Comparison of ENCODE assay signal across 8 cellular contexts in genomic region chr13:21297914-21298831, GRCh38.
A peak's percentile ranks its signal among the peaks of the same experiment; 100 is the strongest.
DNase-seq lines count a peak whose midpoint lies in the region; ATAC-seq, FAIRE-seq and TF ChIP-seq lines count a peak whose summit lies in the region.

No MANE protein-coding gene starts in this region.

- H3K27me3 Mint-ChIP-seq in T-cell (no peaks in the 10 kb centered on the region), progenitor cell of endocrine pancreas (no peaks in the 10 kb centered on the region)

- peak; percentile 81 for DNase-seq in GM12892 (ENCODE audit: insufficient read length)
- peak; percentile 60 for DNase-seq in NCI-H1436 (lab: John Stamatoyannopoulos, UW)
- peak; percentile 68 to 86 (median 81) for DNase-seq in T-cell
- DNase-seq in amygdala (lab: John Stamatoyannopoulos, UW): peak in 55 of 56 donors; percentile 25 to 89 (median 72)
- peak; percentile 89 for DNase-seq in left ventricle myocardium superior
- DNase-seq in progenitor cell of endocrine pancreas (ENCODE audit: low spot score, unreplicated experiment): peak; percentile 76
- DNase-seq in ureter (ENCODE audit: low spot score): peak; percentile 86

- peak overlapping the region; percentile 85 to 90 for H3K27ac Mint-ChIP-seq in T-cell
- H3K27ac Mint-ChIP-seq in progenitor cell of endocrine pancreas: peak overlapping the region; percentile 93

- H3K36me3 Mint-ChIP-seq in T-cell (peaks cover 2% of the 10 kb centered on the region), progenitor cell of endocrine pancreas (ENCODE audit: insufficient read depth) (peaks cover 2% of the 10 kb centered on the region)

- H3K4me3 Mint-ChIP-seq in T-cell: peak overlapping the region; percentile 82 to 88 (median 83)
- H3K4me3 Mint-ChIP-seq in progenitor cell of endocrine pancreas (ENCODE audit: low read depth): peak overlapping the region; percentile 85

- intact Hi-C loops in left ventricle myocardium superior (cut with micrococcal nuclease): loop anchor here (5.0 kb wide), 1 partner anchor 179 kb away; no protein-coding TSS in a partner anchor

- CTCF ChIA-PET in T-cell (lab: Charles Lee): interaction anchor here (0.5 to 3.5 kb wide), 17 partner anchors 11 to 402 kb away, joined by 3 to 29 read pairs (median 3); partner anchors contain the start of genes MRPL57 (in 2 of the 2), SKA3 (in 2 of the 2), MICU2 (in 1 of the 2) and ZDHHC20 (in 1 of the 2)

- H3K4me1 Mint-ChIP-seq in T-cell (peaks cover 22 to 24% (median 23%) of the 10 kb centered on the region in 3 donors), progenitor cell of endocrine pancreas (ENCODE audit: low read depth) (peaks cover 16% of the 10 kb centered on the region)

- peak; percentile 100 for FAIRE-seq in GM12892 (lab: Jason Lieb, UNC)

- peak; percentile 89 for ATAC-seq in HG02852 (IDR thresholded peaks at IDR 0.05; ENCODE audit: unreplicated experiment)
- peak; percentile 93 to 96 (median 94) for ATAC-seq in T-cell (replicated peaks in 1 of 4)
- peak; percentile 100 for ATAC-seq in left ventricle myocardium superior

- POLR2A ChIA-PET in T-cell (lab: Charles Lee): interaction anchor here in 1 of 2 donors (0.5 to 0.6 kb wide), 2 partner anchors 75 to 219 kb away, joined by 3 read pairs; no protein-coding TSS in a partner anchor

- TF ChIP-seq POLR2A in GM12892 (IDR thresholded peaks at IDR 0.05; ENCODE audit: low read depth, low read length): peak; percentile 63; the same call in 1 of the 2 replicates

- H3K9me3 Mint-ChIP-seq in T-cell (no peaks in the 10 kb centered on the region), progenitor cell of endocrine pancreas (ENCODE audit: low read depth) (no peaks in the 10 kb centered on the region)

- TF ChIP-seq CTCF in progenitor cell of endocrine pancreas (IDR thresholded peaks at IDR 0.05; ENCODE audit: unreplicated experiment): peak; percentile 80

Comparison
In these comparisons a context has a peak if more than half of its experiments do, and no peak if none do; other contexts are left out.
1. Peak in every context shown above with its lines: DNase-seq and ATAC-seq.